Comparison of ENCODE assay signal across 17 cellular contexts in genomic region chr12:1842183-1842904, GRCh38. TPM values are rescaled to one million over a fixed set of nuclear protein-coding genes. Genes with fewer than 3 reads are reported as not detected.
DNase-seq lines count a peak whose midpoint lies in the region; ATAC-seq and TF ChIP-seq lines count a peak whose summit lies in the region.
"Had no signal": no experiment of that assay in that cellular context is flagged by ENCODE, and none has a peak within 500 bp of the region (broad histone marks: within the 10 kb centered on the region; RNA-seq: fewer than 3 reads in every experiment).

No MANE protein-coding gene starts in this region.

- no peak for TF ChIP-seq CTCF in suprapubic skin (IDR thresholded peaks at IDR 0.05)

- no peaks in the 10 kb centered on the region for H3K9me3 Mint-ChIP-seq in activated naive CD8-positive, alpha-beta T cell treated with anti-CD3 and anti-CD28 coated beads, Interleukin-2, amount 10 ng/mL, durations not matched to agents 7 days and 5 days
- no peaks in the 10 kb centered on the region for H3K9me3 Mint-ChIP-seq in activated naive CD8-positive, alpha-beta T cell treated with anti-CD3 and anti-CD28 coated beads, Interleukin-2, amount 50 U/mL, for 24 hours
- H3K9me3 Mint-ChIP-seq: activated T-helper 2 cell treated with anti-CD3 and anti-CD28 coated beads, Interferon-gamma antibody, Interleukin-2, Interleukin-4, amounts not matched to agents 10 μg/mL and 5 μg/mL and 100 μg/mL, durations not matched to agents 14 hours and 24 hours and 36 hours had no signal

- H3K27me3 ChIP-seq in suprapubic skin = peaks cover 50% of the 10 kb centered on the region

- no peak overlapping the region for H3K4me3 ChIP-seq in suprapubic skin

- no peaks in the 10 kb centered on the region for H3K36me3 ChIP-seq in suprapubic skin

- no peak for TF ChIP-seq EP300 in suprapubic skin (IDR thresholded peaks at IDR 0.05)

- POLR2A ChIA-PET in activated naive CD8-positive, alpha-beta T cell treated with anti-CD3 and anti-CD28 coated beads, Interleukin-2, amount 10 ng/mL, durations not matched to agents 7 days and 5 days (lab: Charles Lee) = no interaction called here

- H3K4me1 ChIP-seq in suprapubic skin = no peaks in the 10 kb centered on the region

- TF ChIP-seq POLR2A in suprapubic skin (IDR thresholded peaks at IDR 0.05) = no peak

- H3K4me1 Mint-ChIP-seq in activated naive CD8-positive, alpha-beta T cell treated with anti-CD3 and anti-CD28 coated beads, Interleukin-2, amount 10 ng/mL, durations not matched to agents 7 days and 5 days = no peaks in the 10 kb centered on the region
- H3K4me1 Mint-ChIP-seq in activated naive CD8-positive, alpha-beta T cell treated with anti-CD3 and anti-CD28 coated beads, Interleukin-2, amount 50 U/mL, for 24 hours = peaks cover 3% of the 10 kb centered on the region

- H3K4me3 Mint-ChIP-seq in activated naive CD8-positive, alpha-beta T cell treated with anti-CD3 and anti-CD28 coated beads, Interleukin-2, amount 10 ng/mL, durations not matched to agents 7 days and 5 days = no peak overlapping the region
- H3K4me3 Mint-ChIP-seq in activated naive CD8-positive, alpha-beta T cell treated with anti-CD3 and anti-CD28 coated beads, Interleukin-2, amount 50 U/mL, for 24 hours = no peak overlapping the region

- peaks cover 2% of the 10 kb centered on the region for H3K27me3 Mint-ChIP-seq in activated naive CD8-positive, alpha-beta T cell treated with anti-CD3 and anti-CD28 coated beads, Interleukin-2, amount 10 ng/mL, durations not matched to agents 7 days and 5 days
- peaks cover 4% of the 10 kb centered on the region for H3K27me3 Mint-ChIP-seq in activated naive CD8-positive, alpha-beta T cell treated with anti-CD3 and anti-CD28 coated beads, Interleukin-2, amount 50 U/mL, for 24 hours

- no peak overlapping the region for H3K27ac ChIP-seq in suprapubic skin

- 62% methylated on average over 16 of the region's 18 CpGs for WGBS in suprapubic skin

- no peak for ATAC-seq in activated naive CD8-positive, alpha-beta T cell treated with anti-CD3 and anti-CD28 coated beads, Interleukin-2, amount 10 ng/mL, durations not matched to agents 7 days and 5 days (ENCODE audit: low read depth)
- ATAC-seq in activated naive CD8-positive, alpha-beta T cell treated with anti-CD3 and anti-CD28 coated beads, Interleukin-2, amount 50 U/mL, for 24 hours = no peak
- ATAC-seq in left lobe of liver = no peak
- ATAC-seq: left ventricle myocardium superior, SK-N-SH treated with all-trans-retinoic acid at 6 μM for 48 hours had no signal

- DNase-seq in activated naive CD8-positive, alpha-beta T cell treated with anti-CD3 and anti-CD28 coated beads, Interleukin-2, amount 10 ng/mL, durations not matched to agents 7 days and 5 days = peak; percentile 14
- no peak for DNase-seq in activated naive CD8-positive, alpha-beta T cell treated with anti-CD3 and anti-CD28 coated beads, Interleukin-2, amount 50 U/mL, for 24 hours
- DNase-seq in NOMO-1 treated with dmso at 0.1 percent for 144 hours (lab: John Stamatoyannopoulos, UW; ENCODE audit: unreplicated experiment) = peak; percentile 80
- DNase-seq in left lobe of liver (ENCODE audit: low spot score) = peak; percentile 33
- peak; percentile 51 to 74 for DNase-seq in suprapubic skin (ENCODE audit: low spot score in 2 of 2)
- DNase-seq in NAMALWA (ENCODE audit: low spot score) = no peak
- DNase-seq in stimulated activated CD4-positive, alpha-beta T cell treated with anti-CD3 and anti-CD28 coated beads, Interleukin-12 subunit alpha, Interleukin-12 subunit beta, amount 100 ng/mL, for 4 hours = no peak
- DNase-seq in epidermal melanocyte (ENCODE audit: insufficient read length, low spot score) = no peak
- DNase-seq: amygdala; EL; left ventricle myocardium superior; NCI-H2029; NCI-H524 treated with DMSO at 0.1 percent for 48 hours; stimulated activated CD4-positive, alpha-beta T cell treated with anti-CD3 and anti-CD28 coated beads, Interleukin-15, amount 100 ng/mL, for 24 hours had no signal

- H3K9me3 ChIP-seq in suprapubic skin = no peaks in the 10 kb centered on the region

- H3K36me3 Mint-ChIP-seq in activated naive CD8-positive, alpha-beta T cell treated with anti-CD3 and anti-CD28 coated beads, Interleukin-2, amount 10 ng/mL, durations not matched to agents 7 days and 5 days = no peaks in the 10 kb centered on the region
- no peaks in the 10 kb centered on the region for H3K36me3 Mint-ChIP-seq in activated naive CD8-positive, alpha-beta T cell treated with anti-CD3 and anti-CD28 coated beads, Interleukin-2, amount 50 U/mL, for 24 hours (ENCODE audit: low read depth)

- H3K27ac Mint-ChIP-seq in activated naive CD8-positive, alpha-beta T cell treated with anti-CD3 and anti-CD28 coated beads, Interleukin-2, amount 10 ng/mL, durations not matched to agents 7 days and 5 days = no peak overlapping the region
- H3K27ac Mint-ChIP-seq in activated naive CD8-positive, alpha-beta T cell treated with anti-CD3 and anti-CD28 coated beads, Interleukin-2, amount 50 U/mL, for 24 hours = no peak overlapping the region
- H3K27ac Mint-ChIP-seq: activated T-helper 2 cell treated with anti-CD3 and anti-CD28 coated beads, Interferon-gamma antibody, Interleukin-2, Interleukin-4, amounts not matched to agents 10 μg/mL and 5 μg/mL and 100 μg/mL, durations not matched to agents 14 hours and 24 hours and 36 hours had no signal

RNA-seq across cellular contexts. Expression of gene LRTM2, which starts 22.0 kb away (rescaled TPM):
- total RNA-seq in activated naive CD8-positive, alpha-beta T cell treated with anti-CD3 and anti-CD28 coated beads, Interleukin-2, amount 10 ng/mL, durations not matched to agents 7 days and 5 days = not detected
- total RNA-seq in left lobe of liver = not detected
- under 1 TPM in 1 of 4 donors, not detected in 3; 0.26 TPM for total RNA-seq in suprapubic skin
- total RNA-seq: fibroblast of villous mesenchyme, left ventricle myocardium superior had no signal

Comparison
In these comparisons a context has a peak if more than half of its experiments do, and no peak if none do; other contexts are left out.
1. DNase-seq: peak in activated naive CD8-positive, alpha-beta T cell treated with anti-CD3 and anti-CD28 coated beads, Interleukin-2, amount 10 ng/mL, durations not matched to agents 7 days and 5 days (single experiment), NOMO-1 treated with dmso at 0.1 percent for 144 hours (single experiment), left lobe of liver (single experiment) and suprapubic skin (2 of 2); none in activated naive CD8-positive, alpha-beta T cell treated with anti-CD3 and anti-CD28 coated beads, Interleukin-2, amount 50 U/mL, for 24 hours (single experiment), NAMALWA (single experiment), stimulated activated CD4-positive, alpha-beta T cell treated with anti-CD3 and anti-CD28 coated beads, Interleukin-12 subunit alpha, Interleukin-12 subunit beta, amount 100 ng/mL, for 4 hours (single experiment) and epidermal melanocyte (single experiment).